9 cellular contexts compared by ENCODE assay signal in the genomic region with DNA sequence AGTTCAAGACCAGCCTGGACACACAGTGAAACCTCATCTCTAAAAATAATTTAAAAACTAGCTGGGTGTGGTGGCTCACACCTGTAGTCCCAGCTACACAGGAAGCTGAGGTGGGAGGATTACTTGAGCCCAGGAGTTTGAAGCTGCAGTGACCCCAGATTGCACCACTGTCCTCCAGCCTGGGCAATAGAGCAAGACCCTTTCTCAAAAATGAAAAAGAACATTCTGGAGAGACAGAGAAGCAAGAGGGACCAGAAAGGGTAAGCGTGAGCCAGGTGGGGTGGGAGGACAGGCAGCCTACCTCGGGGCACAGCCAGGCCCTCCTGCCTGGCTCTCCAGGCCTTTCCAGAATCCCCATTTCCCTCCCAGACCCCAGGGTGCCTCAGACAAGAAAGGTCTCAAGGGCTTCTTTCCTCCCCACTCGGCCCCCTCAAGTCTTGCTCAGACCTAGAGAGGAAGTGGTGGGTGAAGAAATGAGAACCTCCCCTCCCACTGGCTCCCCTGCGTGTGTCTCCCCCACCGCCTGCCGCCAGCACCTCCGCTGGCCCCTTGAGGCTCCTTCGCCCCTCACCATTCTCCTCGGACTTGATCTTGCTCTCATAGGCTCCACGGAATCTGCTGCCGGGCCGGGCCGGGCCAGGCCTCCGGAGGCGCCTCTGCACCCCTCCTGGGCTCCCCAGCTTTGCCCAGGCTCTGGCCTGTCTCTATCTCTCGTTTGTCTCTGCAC. TPM values are rescaled to one million over a fixed set of nuclear protein-coding genes. Genes with fewer than 3 reads are reported as not detected.
DNase-seq lines count a peak whose midpoint lies in the region; ATAC-seq lines count a peak whose summit lies in the region.
"Had no signal": no experiment of that assay in that cellular context is flagged by ENCODE, and none has a peak within 500 bp of the region (broad histone marks: within the 10 kb centered on the region; RNA-seq: fewer than 3 reads in every experiment).

No MANE protein-coding gene starts in this region.

- H3K27ac Mint-ChIP-seq in activated CD4-positive, alpha-beta T cell treated with anti-CD3 and anti-CD28 coated beads, Interleukin-2, amount 10 ng/mL, durations not matched to agents 24 days and 14 days = peak overlapping the region; percentile 94

- DNase-seq in activated CD4-positive, alpha-beta T cell treated with anti-CD3 and anti-CD28 coated beads, Interleukin-2, amount 10 ng/mL, durations not matched to agents 24 days and 14 days = peak; percentile 85
- DNase-seq in left cardiac atrium (no peak), cerebellar cortex (ENCODE audit: low spot score) (no peak), HCEC 1CT (no peak)
- peak in 5 of 6 experiments; percentile 31 to 84 (median 67) for DNase-seq in stimulated activated naive CD4-positive, alpha-beta T cell (lab: John Stamatoyannopoulos, UW)

- H3K4me1 Mint-ChIP-seq in activated CD4-positive, alpha-beta T cell treated with anti-CD3 and anti-CD28 coated beads, Interleukin-2, amount 10 ng/mL, durations not matched to agents 24 days and 14 days = peaks cover 60% of the 10 kb centered on the region

- intact Hi-C loops in activated CD4-positive, alpha-beta T cell treated with anti-CD3 and anti-CD28 coated beads, Interleukin-2, amount 10 ng/mL, durations not matched to agents 24 days and 14 days (cut with micrococcal nuclease) = loop anchor here (5.0 kb wide), 1 partner anchor 82 kb away; no protein-coding TSS in a partner anchor
- intact Hi-C loops in left cardiac atrium (cut with DNase I) = no loop called here

- H3K9me3 Mint-ChIP-seq in activated CD4-positive, alpha-beta T cell treated with anti-CD3 and anti-CD28 coated beads, Interleukin-2, amount 10 ng/mL, durations not matched to agents 24 days and 14 days = no peaks in the 10 kb centered on the region

- peaks cover 45% of the 10 kb centered on the region for H3K36me3 Mint-ChIP-seq in activated CD4-positive, alpha-beta T cell treated with anti-CD3 and anti-CD28 coated beads, Interleukin-2, amount 10 ng/mL, durations not matched to agents 24 days and 14 days (ENCODE audit: low read depth)

- peak; percentile 38 for ATAC-seq in GM18907 (IDR thresholded peaks at IDR 0.05; ENCODE audit: unreplicated experiment)
- ATAC-seq in HG03135 (IDR thresholded peaks at IDR 0.05; ENCODE audit: unreplicated experiment) = peak; percentile 44
- peak; percentile 46 to 60 for ATAC-seq in left cardiac atrium
- ATAC-seq in GM18519 (IDR thresholded peaks at IDR 0.05; ENCODE audit: low FRiP score, unreplicated experiment) = no peak

- H3K4me3 Mint-ChIP-seq in activated CD4-positive, alpha-beta T cell treated with anti-CD3 and anti-CD28 coated beads, Interleukin-2, amount 10 ng/mL, durations not matched to agents 24 days and 14 days = peak overlapping the region; percentile 93

- H3K27me3 Mint-ChIP-seq in activated CD4-positive, alpha-beta T cell treated with anti-CD3 and anti-CD28 coated beads, Interleukin-2, amount 10 ng/mL, durations not matched to agents 24 days and 14 days = no peaks in the 10 kb centered on the region

RNA-seq across cellular contexts. Expression of a gene that starts 0.5 kb away (rescaled TPM):
- total RNA-seq in activated CD4-positive, alpha-beta T cell treated with anti-CD3 and anti-CD28 coated beads, Interleukin-2, amount 10 ng/mL, durations not matched to agents 24 days and 14 days = 17.0 and 17.8 TPM in 2 replicates
- total RNA-seq in left cardiac atrium = 1 to 10 TPM; 1.3 to 1.7 TPM
- total RNA-seq: epithelial cell of proximal tubule had no signal

RNA-seq across cellular contexts. Expression of a gene that starts 32.8 kb away (rescaled TPM):
- not detected in 2 replicates for total RNA-seq in activated CD4-positive, alpha-beta T cell treated with anti-CD3 and anti-CD28 coated beads, Interleukin-2, amount 10 ng/mL, durations not matched to agents 24 days and 14 days
- total RNA-seq in left cardiac atrium = not detected
- total RNA-seq: epithelial cell of proximal tubule had no signal

RNA-seq across cellular contexts. Expression of a gene that starts 45.3 kb away (rescaled TPM):
- 132 TPM in 2 replicates for total RNA-seq in activated CD4-positive, alpha-beta T cell treated with anti-CD3 and anti-CD28 coated beads, Interleukin-2, amount 10 ng/mL, durations not matched to agents 24 days and 14 days
- 10 to 100 TPM; 22.1 to 30.1 TPM for total RNA-seq in left cardiac atrium

Comparison
In these comparisons a context has a peak if more than half of its experiments do, and no peak if none do; other contexts are left out.
1. DNase-seq: peak in activated CD4-positive, alpha-beta T cell treated with anti-CD3 and anti-CD28 coated beads, Interleukin-2, amount 10 ng/mL, durations not matched to agents 24 days and 14 days (single experiment) and stimulated activated naive CD4-positive, alpha-beta T cell (5 of 6); none in left cardiac atrium (single experiment), cerebellar cortex (single experiment) and HCEC 1CT (single experiment).